In genomic region chr2:69798909-69799526, GRCh38 we compare ENCODE assay signal across 8 cellular contexts. TPM values are rescaled to one million over a fixed set of nuclear protein-coding genes. Genes with fewer than 3 reads are reported as not detected.
DNase-seq lines count a peak whose midpoint lies in the region; ATAC-seq and TF ChIP-seq lines count a peak whose summit lies in the region.

No MANE protein-coding gene starts in this region.

- no peak for DNase-seq in dorsolateral prefrontal cortex
- no peak for DNase-seq in hepatic stellate cell (ENCODE audit: low spot score)
- DNase-seq in stimulated activated CD4-positive, alpha-beta T cell treated with anti-CD3 and anti-CD28 coated beads, Interleukin-4, amount 100 ng/mL, for 1 hour: no peak
- no peak for DNase-seq in activated CD4-positive, alpha-beta T cell treated with anti-CD3 and anti-CD28 coated beads for 36 hours
- no peak for DNase-seq in SHP77 (lab: John Stamatoyannopoulos, UW)

- no peaks in the 10 kb centered on the region for H3K9me3 Mint-ChIP-seq in nephron
- no peaks in the 10 kb centered on the region for H3K9me3 Mint-ChIP-seq in activated CD4-positive, alpha-beta T cell treated with anti-CD3 and anti-CD28 coated beads for 36 hours (ENCODE audit: low read depth)

- peak overlapping the region; percentile 87 for H3K4me2 ChIP-seq in KMS-11

- H3K4me1 ChIP-seq in KMS-11 (ENCODE audit: low read depth, poor library complexity, severe bottlenecking): peaks cover 59% of the 10 kb centered on the region

- CTCF ChIA-PET in activated CD4-positive, alpha-beta T cell treated with anti-CD3 and anti-CD28 coated beads for 36 hours (lab: Charles Lee): interaction anchor here (0.6 to 8.6 kb wide), 8 partner anchors 9 to 74 kb away, joined by 3 to 58 read pairs (median 4); no protein-coding TSS in a partner anchor

- no peak for TF ChIP-seq CTCF in KMS-11 (conservative IDR thresholded peaks at IDR 0.05; ENCODE audit: low read depth, low read length)
- no peak for TF ChIP-seq CTCF in dorsolateral prefrontal cortex (IDR thresholded peaks at IDR 0.05 in 54 of 56, conservative IDR thresholded peaks at IDR 0.05 in 2 of 56; ENCODE audit: low read depth in 1 of 56, partially characterized antibody in 56 of 56)
- no peak for TF ChIP-seq CTCF in nephron (IDR thresholded peaks at IDR 0.05; ENCODE audit: unreplicated experiment in 3 of 3)

- H4K20me1 ChIP-seq in KMS-11 (ENCODE audit: insufficient read depth): no peaks in the 10 kb centered on the region

- no peaks in the 10 kb centered on the region for H3K27me3 Mint-ChIP-seq in nephron (ENCODE audit: low read depth)
- no peaks in the 10 kb centered on the region for H3K27me3 Mint-ChIP-seq in activated CD4-positive, alpha-beta T cell treated with anti-CD3 and anti-CD28 coated beads for 36 hours

- peaks cover 48% of the 10 kb centered on the region for H3K4me1 Mint-ChIP-seq in nephron
- peaks cover 13% of the 10 kb centered on the region for H3K4me1 Mint-ChIP-seq in activated CD4-positive, alpha-beta T cell treated with anti-CD3 and anti-CD28 coated beads for 36 hours

- no peaks in the 10 kb centered on the region for H3K27me3 ChIP-seq in KMS-11 (ENCODE audit: insufficient read depth, low read depth)
- H3K27me3 ChIP-seq in dorsolateral prefrontal cortex: no peaks in the 10 kb centered on the region

- H3K4me3 Mint-ChIP-seq in nephron: peak overlapping the region; percentile 80 to 85 (median 83)
- no peak overlapping the region for H3K4me3 Mint-ChIP-seq in activated CD4-positive, alpha-beta T cell treated with anti-CD3 and anti-CD28 coated beads for 36 hours

- no peaks in the 10 kb centered on the region for H3K36me3 ChIP-seq in KMS-11 (ENCODE audit: insufficient read depth)

- peak; percentile 39 for ATAC-seq in GM19043 (IDR thresholded peaks at IDR 0.05; ENCODE audit: low read depth, unreplicated experiment)
- ATAC-seq in activated CD4-positive, alpha-beta T cell treated with anti-CD3 and anti-CD28 coated beads for 36 hours: no peak

- H3K27ac Mint-ChIP-seq in nephron: peak overlapping the region; percentile 92 to 99 (median 95)
- no peak overlapping the region for H3K27ac Mint-ChIP-seq in activated CD4-positive, alpha-beta T cell treated with anti-CD3 and anti-CD28 coated beads for 36 hours

- peaks cover 10% of the 10 kb centered on the region for H3K36me3 Mint-ChIP-seq in nephron (ENCODE audit: low read depth)
- peaks cover 2% of the 10 kb centered on the region for H3K36me3 Mint-ChIP-seq in activated CD4-positive, alpha-beta T cell treated with anti-CD3 and anti-CD28 coated beads for 36 hours (ENCODE audit: low read depth)

- peak overlapping the region; percentile 76 for H3K27ac ChIP-seq in KMS-11
- peak overlapping the region in 19 of 59 donors; percentile 4 to 71 (median 36) for H3K27ac ChIP-seq in dorsolateral prefrontal cortex

- POLR2A ChIA-PET in activated CD4-positive, alpha-beta T cell treated with anti-CD3 and anti-CD28 coated beads for 36 hours (lab: Charles Lee): no interaction called here

- H3K79me2 ChIP-seq in KMS-11 (ENCODE audit: insufficient read depth, low read depth): no peaks in the 10 kb centered on the region

- H2AFZ ChIP-seq in KMS-11 (ENCODE audit: low read depth): peak overlapping the region; percentile 54; the same call in 1 of the 2 replicates

- intact Hi-C loops in dorsolateral prefrontal cortex (cut with DNase I): no loop called here
- intact Hi-C loops in activated CD4-positive, alpha-beta T cell treated with anti-CD3 and anti-CD28 coated beads for 36 hours (cut with DNase I, micrococcal nuclease): no loop called here

- peak overlapping the region; percentile 39; the same call in 1 of the 2 replicates for H3K9ac ChIP-seq in KMS-11

- H3K4me3 ChIP-seq in KMS-11 (IDR thresholded peaks at IDR 0.05; ENCODE audit: insufficient read depth, low read depth, low read length) (peak overlapping the region; percentile 71), dorsolateral prefrontal cortex (peak overlapping the region in 47 of 59 donors; percentile 2 to 52 (median 34))

RNA-seq across cellular contexts. Expression of gene GMCL1, which starts 30.4 kb away (rescaled TPM):
- total RNA-seq in dorsolateral prefrontal cortex: 10 to 100 TPM; 11.5 to 39.4 (median 22.1) TPM
- 10 to 100 TPM; 14.5 to 20.3 TPM for total RNA-seq in activated CD4-positive, alpha-beta T cell treated with anti-CD3 and anti-CD28 coated beads for 36 hours

RNA-seq across cellular contexts. Expression of gene ANXA4, which starts 57.1 kb away (rescaled TPM):
- 10 to 100 TPM; 19.3 to 78.4 (median 36.1) TPM for total RNA-seq in dorsolateral prefrontal cortex
- total RNA-seq in activated CD4-positive, alpha-beta T cell treated with anti-CD3 and anti-CD28 coated beads for 36 hours: 10 to 100 TPM; 24.8 to 30.7 TPM
